Comparison of ENCODE assay signal across 2 cellular contexts in the genomic region with DNA sequence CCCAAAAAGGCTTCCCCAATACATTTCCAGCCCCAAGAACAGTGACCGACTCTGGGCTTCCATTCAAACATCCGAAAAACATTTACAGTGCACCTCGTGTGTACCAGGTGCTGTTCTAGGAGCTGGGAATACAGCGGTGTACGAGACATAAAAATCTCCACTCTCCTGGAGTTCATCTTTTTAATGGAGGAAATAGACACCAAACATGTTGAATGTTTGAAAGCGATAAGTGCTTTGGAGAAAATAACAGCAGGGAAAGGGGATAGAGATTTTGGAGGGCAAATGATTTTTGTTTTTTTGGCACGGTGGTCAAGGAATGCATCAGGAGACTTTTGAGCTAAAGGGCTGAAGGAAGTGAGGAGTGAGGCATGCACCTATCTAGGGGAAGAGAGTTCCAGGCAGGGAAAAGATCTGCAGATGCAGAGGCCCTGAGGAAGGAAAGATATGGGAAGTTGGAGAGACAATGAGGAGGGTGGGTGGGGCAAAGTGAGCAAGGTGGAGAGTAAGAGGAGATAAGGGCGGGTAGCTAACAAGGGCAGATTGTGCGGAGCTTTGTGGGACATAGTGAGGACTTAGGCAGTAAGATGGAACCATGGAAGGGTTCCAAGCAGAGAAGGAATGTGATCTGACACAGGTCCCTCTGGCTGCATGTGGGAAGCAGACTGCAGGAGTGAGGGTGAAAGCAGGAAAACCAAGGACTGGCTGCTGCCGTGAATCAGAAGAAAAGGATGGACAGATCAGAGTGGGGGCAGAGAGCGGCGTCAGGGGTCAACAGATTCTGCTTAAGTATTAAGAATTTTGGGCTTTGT.
TF ChIP-seq lines count a peak whose summit lies in the region.

No MANE protein-coding gene starts in this region.

TF ChIP-seq in K562, 482 proteins besides CTCF, POLR2A, EP300 and RAD21 (continues in another document):
- TF ChIP-seq HDAC2 (IDR thresholded peaks at IDR 0.05) (peak; percentile 76), ZNF830 (CRISPR knock-in tag; IDR thresholded peaks at IDR 0.05) (no peak), SAFB (IDR thresholded peaks at IDR 0.05; ENCODE audit: borderline replicate concordance, low read depth, low read length) (no peak), CTBP1 (IDR thresholded peaks at IDR 0.05; ENCODE audit: borderline replicate concordance) (peak; percentile 84), RFX5 (IDR thresholded peaks at IDR 0.05; ENCODE audit: low read depth, low read length) (no peak), SOX6 (IDR thresholded peaks at IDR 0.05) (peak; percentile 86), NR2C2 (CRISPR knock-in tag; IDR thresholded peaks at IDR 0.05) (no peak), NR2C2 (tag; IDR thresholded peaks at IDR 0.05) (0 out of 2 replicates have a peak, but pooled peaks have one; percentile 12), THRAP3 (IDR thresholded peaks at IDR 0.05; ENCODE audit: borderline replicate concordance) (no peak), BCOR (IDR thresholded peaks at IDR 0.05) (peak; percentile 65), LARP7 (IDR thresholded peaks at IDR 0.05) (no peak), HCFC1 (IDR thresholded peaks at IDR 0.05; ENCODE audit: low read depth, low read length) (no peak), XRCC3 (IDR thresholded peaks at IDR 0.05) (no peak), ZKSCAN8 (CRISPR knock-in tag; IDR thresholded peaks at IDR 0.05) (peak; percentile 95), ARID1B (IDR thresholded peaks at IDR 0.05) (peak; percentile 92), MYC (IDR thresholded peaks at IDR 0.05; ENCODE audit: low read depth, low read length) (0 out of 2 replicates have a peak, but pooled peaks have one; percentile 26), MYC (CRISPR knock-in tag; IDR thresholded peaks at IDR 0.05; ENCODE audit: borderline replicate concordance, low read depth) (no peak), SMARCA4 (IDR thresholded peaks at IDR 0.05) (peak; percentile 87), STAT5A (IDR thresholded peaks at IDR 0.05; ENCODE audit: borderline replicate concordance, low read length) (peak; percentile 48; the same call in 1 of the 2 replicates)
- TF ChIP-seq, protein P1, sequence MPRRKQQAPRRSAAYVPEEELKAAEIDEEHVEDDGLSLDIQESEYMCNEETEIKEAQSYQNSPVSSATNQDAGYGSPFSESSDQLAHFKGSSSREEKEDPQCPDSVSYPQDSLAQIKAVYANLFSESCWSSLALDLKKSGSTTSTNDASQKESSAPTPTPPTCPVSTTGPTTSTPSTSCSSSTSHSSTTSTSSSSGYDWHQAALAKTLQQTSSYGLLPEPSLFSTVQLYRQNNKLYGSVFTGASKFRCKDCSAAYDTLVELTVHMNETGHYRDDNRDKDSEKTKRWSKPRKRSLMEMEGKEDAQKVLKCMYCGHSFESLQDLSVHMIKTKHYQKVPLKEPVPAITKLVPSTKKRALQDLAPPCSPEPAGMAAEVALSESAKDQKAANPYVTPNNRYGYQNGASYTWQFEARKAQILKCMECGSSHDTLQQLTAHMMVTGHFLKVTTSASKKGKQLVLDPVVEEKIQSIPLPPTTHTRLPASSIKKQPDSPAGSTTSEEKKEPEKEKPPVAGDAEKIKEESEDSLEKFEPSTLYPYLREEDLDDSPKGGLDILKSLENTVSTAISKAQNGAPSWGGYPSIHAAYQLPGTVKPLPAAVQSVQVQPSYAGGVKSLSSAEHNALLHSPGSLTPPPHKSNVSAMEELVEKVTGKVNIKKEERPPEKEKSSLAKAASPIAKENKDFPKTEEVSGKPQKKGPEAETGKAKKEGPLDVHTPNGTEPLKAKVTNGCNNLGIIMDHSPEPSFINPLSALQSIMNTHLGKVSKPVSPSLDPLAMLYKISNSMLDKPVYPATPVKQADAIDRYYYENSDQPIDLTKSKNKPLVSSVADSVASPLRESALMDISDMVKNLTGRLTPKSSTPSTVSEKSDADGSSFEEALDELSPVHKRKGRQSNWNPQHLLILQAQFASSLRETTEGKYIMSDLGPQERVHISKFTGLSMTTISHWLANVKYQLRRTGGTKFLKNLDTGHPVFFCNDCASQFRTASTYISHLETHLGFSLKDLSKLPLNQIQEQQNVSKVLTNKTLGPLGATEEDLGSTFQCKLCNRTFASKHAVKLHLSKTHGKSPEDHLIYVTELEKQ (CRISPR knock-in tag; IDR thresholded peaks at IDR 0.05) = no peak
- TF ChIP-seq, protein P2, sequence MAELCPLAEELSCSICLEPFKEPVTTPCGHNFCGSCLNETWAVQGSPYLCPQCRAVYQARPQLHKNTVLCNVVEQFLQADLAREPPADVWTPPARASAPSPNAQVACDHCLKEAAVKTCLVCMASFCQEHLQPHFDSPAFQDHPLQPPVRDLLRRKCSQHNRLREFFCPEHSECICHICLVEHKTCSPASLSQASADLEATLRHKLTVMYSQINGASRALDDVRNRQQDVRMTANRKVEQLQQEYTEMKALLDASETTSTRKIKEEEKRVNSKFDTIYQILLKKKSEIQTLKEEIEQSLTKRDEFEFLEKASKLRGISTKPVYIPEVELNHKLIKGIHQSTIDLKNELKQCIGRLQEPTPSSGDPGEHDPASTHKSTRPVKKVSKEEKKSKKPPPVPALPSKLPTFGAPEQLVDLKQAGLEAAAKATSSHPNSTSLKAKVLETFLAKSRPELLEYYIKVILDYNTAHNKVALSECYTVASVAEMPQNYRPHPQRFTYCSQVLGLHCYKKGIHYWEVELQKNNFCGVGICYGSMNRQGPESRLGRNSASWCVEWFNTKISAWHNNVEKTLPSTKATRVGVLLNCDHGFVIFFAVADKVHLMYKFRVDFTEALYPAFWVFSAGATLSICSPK (IDR thresholded peaks at IDR 0.05; ENCODE audit: borderline replicate concordance) = peak; percentile 38; the same call in 1 of the 2 replicates

TF ChIP-seq in liver, 16 proteins besides CTCF, POLR2A, EP300 and RAD21:
- TF ChIP-seq TAF1 (conservative IDR thresholded peaks at IDR 0.05) = peak; percentile 4
- no peak for TF ChIP-seq JUND (IDR thresholded peaks at IDR 0.05)
TF ChIP-seq in liver: peak in this region for 1.
